Comparison of ENCODE assay signal across 1 cellular context in genomic region chr11:62012451-62013265, GRCh38.
TF ChIP-seq lines count a peak whose summit lies in the region.

No MANE protein-coding gene starts in this region.

TF ChIP-seq in H1, 55 proteins besides CTCF, POLR2A, EP300 and RAD21 (continued from another document):
- TF ChIP-seq USF2 (IDR thresholded peaks at IDR 0.05; ENCODE audit: low read length) (no peak), SP1 (IDR thresholded peaks at IDR 0.05; ENCODE audit: low read depth, low read length) (no peak), ASH2L (IDR thresholded peaks at IDR 0.05; ENCODE audit: low read length) (no peak), SRF (IDR thresholded peaks at IDR 0.05; ENCODE audit: low read depth, low read length) (no peak), RXRA (IDR thresholded peaks at IDR 0.05; ENCODE audit: insufficient read depth, low read depth, low read length) (no peak), MAX (IDR thresholded peaks at IDR 0.05) (no peak), NRF1 (IDR thresholded peaks at IDR 0.05; ENCODE audit: low read depth, low read length) (no peak), SIRT6 (IDR thresholded peaks at IDR 0.05; ENCODE audit: low read length) (no peak), RBBP5 (IDR thresholded peaks at IDR 0.05; ENCODE audit: borderline replicate concordance, low read depth, low read length) (no peak), BCL11A (IDR thresholded peaks at IDR 0.05; ENCODE audit: low read depth in 2 of 2, low read length in 2 of 2) (no peak)
